8 cellular contexts compared by ENCODE assay signal in genomic region chr10:91799580-91799975, GRCh38. TPM values are rescaled to one million over a fixed set of nuclear protein-coding genes. Genes with fewer than 3 reads are reported as not detected.
A peak's percentile ranks its signal among the peaks of the same experiment; 100 is the strongest.
DNase-seq lines count a peak whose midpoint lies in the region; TF ChIP-seq lines count a peak whose summit lies in the region.

No MANE protein-coding gene starts in this region.

- no peaks in the 10 kb centered on the region for H3K9me2 ChIP-seq in OCI-LY7 (ENCODE audit: insufficient read depth, low read length)

- no peaks in the 10 kb centered on the region for H3K27me3 ChIP-seq in ovary

- H3K79me2 ChIP-seq in OCI-LY7 (ENCODE audit: insufficient read depth, low read depth, low read length): peaks cover 71% of the 10 kb centered on the region

- H3K9me3 ChIP-seq in OCI-LY7 (ENCODE audit: low read length) (no peaks in the 10 kb centered on the region), ovary (no peaks in the 10 kb centered on the region)

- H3K36me3 ChIP-seq in OCI-LY7 (ENCODE audit: insufficient read depth, low read length) (peaks cover 50% of the 10 kb centered on the region), ovary (no peaks in the 10 kb centered on the region)

- DNase-seq in EH (ENCODE audit: low read depth): peak; percentile 7
- DNase-seq in OCI-LY7 (ENCODE audit: low spot score): no peak
- peak; percentile 77 for DNase-seq in epithelial cell of esophagus (ENCODE audit: low read depth)
- no peak for DNase-seq in ovary
- no peak for DNase-seq in retina
- no peak for DNase-seq in GM13976 (ENCODE audit: low spot score)
- DNase-seq in NCI-H2171 treated with DMSO at 0.1 percent for 48 hours (lab: John Stamatoyannopoulos, UW): no peak
- DNase-seq in caudate nucleus (lab: John Stamatoyannopoulos, UW): no peak

- no peak overlapping the region for H2AFZ ChIP-seq in OCI-LY7 (ENCODE audit: low read length)

- H4K20me1 ChIP-seq in OCI-LY7 (ENCODE audit: insufficient read depth, low read length): peaks cover 24% of the 10 kb centered on the region

- TF ChIP-seq EP300 in ovary (IDR thresholded peaks at IDR 0.05): no peak

- H3K27ac ChIP-seq in OCI-LY7 (ENCODE audit: low read depth, low read length, poor library complexity, severe bottlenecking): peak overlapping the region; percentile 84
- H3K27ac ChIP-seq in ovary: peak overlapping the region in 1 of 2 donors; percentile 95
- no peak overlapping the region for H3K27ac ChIP-seq in caudate nucleus (ENCODE audit: low read depth, low read length)

- H3K4me3 ChIP-seq in OCI-LY7 (ENCODE audit: low read depth, low read length, poor library complexity, severe bottlenecking): peak overlapping the region; percentile 85
- H3K4me3 ChIP-seq in epithelial cell of esophagus (ENCODE audit: low read length): peak overlapping the region; percentile 90
- peak overlapping the region; percentile 81 for H3K4me3 ChIP-seq in ovary

- CTCF ChIA-PET in OCI-LY7 (lab: Charles Lee; ENCODE audit: unreplicated experiment): no interaction called here

- in situ Hi-C loops in GM13976 (cut with MboI; ENCODE audit: low sequenced_read_pairs, unreplicated experiment): no loop called here

- no peak for TF ChIP-seq POLR2A in ovary (IDR thresholded peaks at IDR 0.05)

- WGBS in ovary, 3 donors: 9 to 18% (median 10%) methylated on average over 4 of the region's 4 CpGs

- intact Hi-C loops in OCI-LY7 (cut with micrococcal nuclease; ENCODE audit: unreplicated experiment): loop anchor here (2.0 to 10.0 kb wide), 5 partner anchors 125 to 925 kb away; partner anchors contain the start of gene RPP30
- intact Hi-C loops in ovary (cut with DNase I): no loop called here

- BruUV-seq in OCI-LY7 (replicated peaks; lab: Mats Ljungman, UMichigan): no TSS peak

- H3K4me2 ChIP-seq in OCI-LY7 (ENCODE audit: low read length): peak overlapping the region; percentile 96

- no peak for TF ChIP-seq CTCF in OCI-LY7 (conservative IDR thresholded peaks at IDR 0.05; ENCODE audit: low read length)
- no peak for TF ChIP-seq CTCF in epithelial cell of esophagus (IDR thresholded peaks at IDR 0.05; ENCODE audit: insufficient read depth, low read depth, low read length, missing control alignments)
- TF ChIP-seq CTCF in ovary (IDR thresholded peaks at IDR 0.05): no peak
- no peak for TF ChIP-seq CTCF in GM13976 (IDR thresholded peaks at IDR 0.05; ENCODE audit: borderline replicate concordance, control extremely low read depth, extremely low read depth, insufficient read depth, missing control alignments)

- H3K4me1 ChIP-seq in OCI-LY7 (ENCODE audit: insufficient read depth, low read length, poor library complexity, severe bottlenecking) (peaks cover 33% of the 10 kb centered on the region), ovary (ENCODE audit: insufficient read depth) (peaks cover 6% of the 10 kb centered on the region)

- POLR2A ChIA-PET in OCI-LY7 (lab: Charles Lee): interaction anchor here (0.5 to 1.8 kb wide), 5 partner anchors 9 to 390 kb away, joined by 3 to 7 read pairs (median 4); partner anchors contain the start of gene BTAF1

RNA-seq across cellular contexts. Expression of gene TNKS2, which starts 1.4 kb away (rescaled TPM):
- total RNA-seq in OCI-LY7 (2014; rRNA removed; shearing (Covaris generic)): 18.0 and 20.0 TPM in 2 replicates
- total RNA-seq in OCI-LY7 (2022): 31.3 and 32.1 TPM in 2 replicates
- 10 to 100 TPM; 37.3 to 52.6 (median 44.2) TPM for total RNA-seq in ovary
- 10 to 100 TPM; 19.4 to 29.7 TPM for polyA plus RNA-seq in ovary

Comparison
In these comparisons a context has a peak if more than half of its experiments do, and no peak if none do; other contexts are left out.
1. DNase-seq: peak in EH (single experiment) and epithelial cell of esophagus (single experiment); none in OCI-LY7 (single experiment), ovary (0 of 5), retina (single experiment), GM13976 (single experiment), NCI-H2171 treated with DMSO at 0.1 percent for 48 hours (single experiment) and caudate nucleus (0 of 61).
2. Peak in every context shown above with its lines, with median percentiles within 50 percentile points of each other: H3K4me3 ChIP-seq.